In the genomic region with DNA sequence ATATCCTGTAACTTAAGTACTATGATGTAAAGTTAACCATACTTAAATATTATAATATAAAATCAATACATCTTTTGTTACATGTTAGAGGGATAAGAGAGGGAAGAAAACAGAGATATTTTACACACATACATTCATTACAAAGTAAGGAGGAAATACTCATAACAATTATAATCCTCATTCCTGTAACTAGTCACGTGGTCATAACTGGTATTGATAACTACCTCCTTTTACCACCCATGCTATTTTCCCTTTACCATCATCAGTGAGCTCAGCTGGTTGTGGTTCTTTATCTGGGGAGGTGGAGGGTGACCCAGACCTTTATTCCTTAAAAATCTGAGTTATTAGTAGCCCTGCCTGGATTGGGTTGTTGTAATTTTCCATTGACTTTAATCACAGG, we compare ENCODE assay signal across 31 cellular contexts. TPM values are rescaled to one million over a fixed set of nuclear protein-coding genes. Genes with fewer than 3 reads are reported as not detected.
"Had no signal": no experiment of that assay in that cellular context is flagged by ENCODE, and none has a peak within 500 bp of the region (broad histone marks: within the 10 kb centered on the region; RNA-seq: fewer than 3 reads in every experiment).

No MANE protein-coding gene starts in this region.

- H3K27me3 ChIP-seq: ascending aorta, breast epithelium, cardiac muscle cell, esophagus muscularis mucosa, foreskin keratinocyte, gastrocnemius medialis, heart left ventricle had no signal

- H3K27ac Mint-ChIP-seq: activated CD4-positive, alpha-beta memory T cell treated with anti-CD3 and anti-CD28 coated beads, Interleukin-2, amount 10 ng/mL, durations not matched to agents 7 days and 5 days; activated CD4-positive, alpha-beta T cell treated with anti-CD3 and anti-CD28 coated beads, Interleukin-2, amount 10 ng/mL, durations not matched to agents 24 days and 14 days; activated naive CD4-positive, alpha-beta T cell treated with anti-CD3 and anti-CD28 coated beads for 36 hours; activated naive CD8-positive, alpha-beta T cell treated with anti-CD3 and anti-CD28 coated beads, Interleukin-2, amount 10 ng/mL, durations not matched to agents 7 days and 5 days; activated T-cell treated with anti-CD3 and anti-CD28 coated beads, Interleukin-2, amount 50 U/mL, for 72 hours; brain; dendritic cell treated with granulocyte-macrophage colony-stimulating factor and Interleukin-4, amounts not matched to agents 40 ng/mL and 50 ng/mL, for 4 days; endodermal cell had no signal

- H3K4me1 ChIP-seq: ascending aorta, breast epithelium, esophagus muscularis mucosa, gastrocnemius medialis had no signal

- H3K36me3 Mint-ChIP-seq: brain had no signal

- H3K4me3 ChIP-seq: ascending aorta, breast epithelium, cardiac muscle cell, coronary artery, dorsolateral prefrontal cortex, esophagus muscularis mucosa, gastrocnemius medialis, heart left ventricle had no signal

- ATAC-seq: activated CD4-positive, alpha-beta T cell treated with anti-CD3 and anti-CD28 coated beads for 36 hours; foreskin keratinocyte; gastrocnemius medialis; heart left ventricle had no signal

- H3K4me3 Mint-ChIP-seq: activated CD4-positive, alpha-beta memory T cell treated with anti-CD3 and anti-CD28 coated beads, Interleukin-2, amount 10 ng/mL, durations not matched to agents 7 days and 5 days; activated CD4-positive, alpha-beta T cell treated with anti-CD3 and anti-CD28 coated beads for 36 hours; activated CD4-positive, alpha-beta T cell treated with anti-CD3 and anti-CD28 coated beads, Interleukin-2, amount 10 ng/mL, durations not matched to agents 24 days and 14 days; activated naive CD4-positive, alpha-beta T cell treated with anti-CD3 and anti-CD28 coated beads for 36 hours; activated naive CD4-positive, alpha-beta T cell treated with anti-CD3 and anti-CD28 coated beads, Interleukin-2, amount 50 U/mL, for 24 hours; activated naive CD8-positive, alpha-beta T cell treated with anti-CD3 and anti-CD28 coated beads, Interleukin-2, amount 10 ng/mL, durations not matched to agents 7 days and 5 days; activated T-cell treated with anti-CD3 and anti-CD28 coated beads, Interleukin-2, amount 50 U/mL, for 24 hours; activated T-cell treated with anti-CD3 and anti-CD28 coated beads, Interleukin-2, amount 50 U/mL, for 72 hours; brain; dendritic cell treated with granulocyte-macrophage colony-stimulating factor and Interleukin-4, amounts not matched to agents 40 ng/mL and 50 ng/mL, for 4 days; endodermal cell had no signal

- H3K4me1 Mint-ChIP-seq: brain, endodermal cell had no signal

- H3K9me3 ChIP-seq: gastrocnemius medialis had no signal

- H3K27ac ChIP-seq: ascending aorta, breast epithelium, cardiac muscle cell, coronary artery, dorsolateral prefrontal cortex, esophagus muscularis mucosa, gastrocnemius medialis, heart left ventricle had no signal

- H3K27me3 Mint-ChIP-seq: activated CD4-positive, alpha-beta memory T cell treated with anti-CD3 and anti-CD28 coated beads, Interleukin-2, amount 10 ng/mL, durations not matched to agents 7 days and 5 days; activated CD4-positive, alpha-beta T cell treated with anti-CD3 and anti-CD28 coated beads for 36 hours; activated CD4-positive, alpha-beta T cell treated with anti-CD3 and anti-CD28 coated beads, Interleukin-2, amount 10 ng/mL, durations not matched to agents 24 days and 14 days; activated naive CD4-positive, alpha-beta T cell treated with anti-CD3 and anti-CD28 coated beads, Interleukin-2, amount 50 U/mL, for 24 hours; activated naive CD8-positive, alpha-beta T cell treated with anti-CD3 and anti-CD28 coated beads, Interleukin-2, amount 10 ng/mL, durations not matched to agents 7 days and 5 days; activated T-cell treated with anti-CD3 and anti-CD28 coated beads, Interleukin-2, amount 50 U/mL, for 24 hours; dendritic cell treated with granulocyte-macrophage colony-stimulating factor and Interleukin-4, amounts not matched to agents 40 ng/mL and 50 ng/mL, for 4 days had no signal

- DNase-seq: activated CD4-positive, alpha-beta memory T cell treated with anti-CD3 and anti-CD28 coated beads, Interleukin-2, amount 10 ng/mL, durations not matched to agents 7 days and 5 days; activated CD4-positive, alpha-beta T cell treated with anti-CD3 and anti-CD28 coated beads for 36 hours; activated CD4-positive, alpha-beta T cell treated with anti-CD3 and anti-CD28 coated beads, Interleukin-2, amount 10 ng/mL, durations not matched to agents 24 days and 14 days; activated CD4-positive, CD25-positive, alpha-beta regulatory T cell; activated CD4-positive, CD25-positive, alpha-beta regulatory T cell treated with anti-CD3 and anti-CD28 coated beads, Interleukin-2, amount 50 U/mL, for 72 hours; activated CD8-positive, alpha-beta memory T cell treated with anti-CD3 and anti-CD28 coated beads, Interleukin-2, amount 50 U/mL, for 48 hours; activated effector memory CD4-positive, alpha-beta T cell treated with Interleukin-2 at 50 U/mL for 16 hours; activated gamma-delta T cell treated with Interleukin-2 at 50 U/mL for 16 hours; activated naive CD4-positive, alpha-beta T cell treated with anti-CD3 and anti-CD28 coated beads for 36 hours; activated naive CD8-positive, alpha-beta T cell treated with anti-CD3 and anti-CD28 coated beads, Interleukin-2, amount 10 ng/mL, durations not matched to agents 7 days and 5 days; activated T-cell treated with anti-CD3 and anti-CD28 coated beads for 4 hours; activated T-cell treated with anti-CD3 and anti-CD28 coated beads, Interleukin-2, amount 50 U/mL, for 24 hours; activated T-cell treated with anti-CD3 and anti-CD28 coated beads, Interleukin-2, amount 50 U/mL, for 72 hours; central memory CD4-positive, alpha-beta T cell; dorsolateral prefrontal cortex; effector memory CD4-positive, alpha-beta T cell; erythroblast; foreskin keratinocyte; gastrocnemius medialis; glutamatergic neuron; heart left ventricle; T-helper 2 cell had no signal

- H3K36me3 ChIP-seq: ascending aorta, breast epithelium, cardiac muscle cell, gastrocnemius medialis had no signal

RNA-seq across cellular contexts. Expression of a gene that starts 8.3 kb away (rescaled TPM):
- total RNA-seq: endodermal cell had no signal
- polyA plus RNA-seq: cardiac muscle cell had no signal

RNA-seq across cellular contexts. Expression of a gene that starts 55.9 kb away (rescaled TPM):
- total RNA-seq: cardiac muscle cell, endodermal cell, foreskin keratinocyte had no signal
- polyA plus RNA-seq: cardiac muscle cell, foreskin keratinocyte had no signal
